In the genomic region with DNA sequence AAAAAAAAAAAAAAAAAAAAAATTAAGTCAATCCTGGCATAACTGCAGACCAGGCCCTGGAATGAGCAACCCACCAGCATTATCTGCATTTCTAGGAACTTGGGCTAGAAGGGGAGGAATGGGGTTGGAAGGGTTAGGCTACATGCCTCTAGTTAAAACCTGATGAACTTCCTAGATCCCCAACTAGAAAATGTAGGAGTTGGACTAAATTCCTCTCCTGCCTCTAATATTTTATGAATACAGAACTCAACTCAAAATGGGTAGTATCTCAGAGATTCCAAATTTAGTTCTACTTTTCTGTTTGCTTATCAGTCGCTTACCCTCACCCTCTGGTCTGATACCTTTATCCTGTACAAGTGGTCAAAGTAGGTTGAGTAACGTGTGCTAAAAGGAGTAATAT, we compare ENCODE assay signal across 6 cellular contexts. TPM values are rescaled to one million over a fixed set of nuclear protein-coding genes. Genes with fewer than 3 reads are reported as not detected.
"Had no signal": no experiment of that assay in that cellular context is flagged by ENCODE, and none has a peak within 500 bp of the region (broad histone marks: within the 10 kb centered on the region; RNA-seq: fewer than 3 reads in every experiment).

No MANE protein-coding gene starts in this region.

RNA-seq across cellular contexts. Expression of gene HEATR4, which starts 29.4 kb away (rescaled TPM):
- total RNA-seq: dermis blood vessel endothelial cell, dermis microvascular lymphatic vessel endothelial cell, endothelial cell of umbilical vein, fibroblast of villous mesenchyme, glomerular endothelial cell had no signal
- polyA plus RNA-seq: endothelial cell of umbilical vein, foreskin keratinocyte had no signal
